Comparison of ENCODE assay signal across 9 cellular contexts in genomic region chr9:124357591-124358361, GRCh38. TPM values are rescaled to one million over a fixed set of nuclear protein-coding genes. Genes with fewer than 3 reads are reported as not detected.
A peak's percentile ranks its signal among the peaks of the same experiment; 100 is the strongest.
DNase-seq lines count a peak whose midpoint lies in the region; ATAC-seq and TF ChIP-seq lines count a peak whose summit lies in the region.
"Had no signal": no experiment of that assay in that cellular context is flagged by ENCODE, and none has a peak within 500 bp of the region (broad histone marks: within the 10 kb centered on the region; RNA-seq: fewer than 3 reads in every experiment).

No MANE protein-coding gene starts in this region.

- peaks cover 62% of the 10 kb centered on the region for H3K79me2 ChIP-seq in GM23338 (replicated peaks; ENCODE audit: insufficient read depth)

- DNase-seq in BJ (ENCODE audit: low read depth) (no peak), GM23338 (ENCODE audit: low spot score) (peak; percentile 66), WERI-Rb-1 (peak; percentile 87), immature natural killer cell (no peak), NCI-H345 treated with DMSO at 0.1 percent for 48 hours (lab: John Stamatoyannopoulos, UW; ENCODE audit: unreplicated experiment) (no peak), amygdala (lab: John Stamatoyannopoulos, UW) (no peak)
- no peak for DNase-seq in activated naive CD4-positive, alpha-beta T cell (lab: John Stamatoyannopoulos, UW)

- H3K27ac Mint-ChIP-seq in GM23338 (no peak overlapping the region), immature natural killer cell (peak overlapping the region in 5 of 6 donors; percentile 26 to 67 (median 47))
- H3K27ac Mint-ChIP-seq: activated T-helper 1 cell treated with anti-CD3 and anti-CD28 coated beads, Interleukin-12 subunit alpha, Interleukin-12 subunit beta, Interleukin-2, Interleukin-4 antibody, amounts not matched to agents 30 ng/mL and 10 ng/mL and 1 ng/mL, durations not matched to agents 14 hours and 24 hours and 36 hours had no signal

- H3K4me1 Mint-ChIP-seq in GM23338 (peaks cover 16% of the 10 kb centered on the region), immature natural killer cell (peaks cover 41 to 57% of the 10 kb centered on the region in 2 donors)

- H3K4me2 ChIP-seq in GM23338: no peak overlapping the region

- TF ChIP-seq CTCF in BJ (IDR thresholded peaks at IDR 0.05; ENCODE audit: insufficient read depth, low read depth, low read length) (peak; percentile 35), GM23338 (conservative IDR thresholded peaks at IDR 0.05; ENCODE audit: low read depth in 2 of 2) (peak; percentile 49 to 73), WERI-Rb-1 (IDR thresholded peaks at IDR 0.05; ENCODE audit: low read depth, low read length) (peak; percentile 69)

- H3K4me3 Mint-ChIP-seq in GM23338: no peak overlapping the region
- no peak overlapping the region for H3K4me3 Mint-ChIP-seq in immature natural killer cell
- H3K4me3 Mint-ChIP-seq: activated T-helper 1 cell treated with anti-CD3 and anti-CD28 coated beads, Interleukin-12 subunit alpha, Interleukin-12 subunit beta, Interleukin-2, Interleukin-4 antibody, amounts not matched to agents 30 ng/mL and 10 ng/mL and 1 ng/mL, durations not matched to agents 14 hours and 24 hours and 36 hours had no signal

- H3K27me3 ChIP-seq in BJ (ENCODE audit: control insufficient read depth, insufficient read depth, low read length) (no peaks in the 10 kb centered on the region), GM23338 (ENCODE audit: insufficient read depth) (no peaks in the 10 kb centered on the region), WERI-Rb-1 (ENCODE audit: insufficient read depth, low read depth, severe bottlenecking) (no peaks in the 10 kb centered on the region)

- H3K36me3 ChIP-seq in BJ (ENCODE audit: control insufficient read depth, insufficient read depth, low read length) (peaks cover 15% of the 10 kb centered on the region), GM23338 (ENCODE audit: insufficient read depth) (peaks cover 6% of the 10 kb centered on the region; the same call in 1 of the 2 replicates), WERI-Rb-1 (peaks cover 41% of the 10 kb centered on the region)

- peak; percentile 69 for ATAC-seq in GM23338
- ATAC-seq in GM21529 (IDR thresholded peaks at IDR 0.05; ENCODE audit: unreplicated experiment): no peak

- no peaks in the 10 kb centered on the region for H3K9me3 Mint-ChIP-seq in GM23338
- no peaks in the 10 kb centered on the region for H3K9me3 Mint-ChIP-seq in immature natural killer cell
- H3K9me3 Mint-ChIP-seq: activated T-helper 1 cell treated with anti-CD3 and anti-CD28 coated beads, Interleukin-12 subunit alpha, Interleukin-12 subunit beta, Interleukin-2, Interleukin-4 antibody, amounts not matched to agents 30 ng/mL and 10 ng/mL and 1 ng/mL, durations not matched to agents 14 hours and 24 hours and 36 hours had no signal

- H3K27me3 Mint-ChIP-seq in GM23338 (ENCODE audit: insufficient read depth, low read depth, poor library complexity) (peaks cover 18% of the 10 kb centered on the region), immature natural killer cell (ENCODE audit: low read depth in 3 of 3) (peaks cover 0 to 2% (median 1%) of the 10 kb centered on the region in 3 donors)

- H3K9me2 ChIP-seq in GM23338 (ENCODE audit: insufficient read depth): no peaks in the 10 kb centered on the region

- no peak overlapping the region for H3K4me3 ChIP-seq in BJ (ENCODE audit: low read depth, low read length)
- no peak overlapping the region for H3K4me3 ChIP-seq in GM23338
- no peak overlapping the region for H3K4me3 ChIP-seq in WERI-Rb-1 (ENCODE audit: low read depth, low read length)

- H2AFZ ChIP-seq in GM23338: no peak overlapping the region

- no peaks in the 10 kb centered on the region for H3K9me3 ChIP-seq in WERI-Rb-1 (ENCODE audit: severe bottlenecking)

- H3K4me1 ChIP-seq in GM23338 (ENCODE audit: insufficient read depth): no peaks in the 10 kb centered on the region

- CTCF ChIA-PET in BJ (lab: Yijun Ruan, JAX): interaction anchor here (0.5 to 2.7 kb wide), 3 partner anchors 8 to 846 kb away, joined by 3 to 7 read pairs (median 3); no protein-coding TSS in a partner anchor

- no peaks in the 10 kb centered on the region for H3F3A ChIP-seq in GM23338 (replicated peaks; ENCODE audit: low read depth)

- POLR2A ChIA-PET in BJ (lab: Charles Lee): no interaction called here

- H3K36me3 Mint-ChIP-seq in GM23338 (ENCODE audit: low read depth) (peaks cover 31% of the 10 kb centered on the region; the same call in 1 of the 3 replicates), immature natural killer cell (peaks cover 3 to 13% (median 5%) of the 10 kb centered on the region in 3 donors)

- H4K20me1 ChIP-seq in GM23338 (replicated peaks; ENCODE audit: insufficient read depth): peaks cover 37% of the 10 kb centered on the region

- H3K27ac ChIP-seq in GM23338 (ENCODE audit: low read depth) (no peak overlapping the region), WERI-Rb-1 (peak overlapping the region; percentile 79)

TF ChIP-seq in GM23338, 12 proteins besides CTCF, POLR2A, EP300 and RAD21 (continues in another document):
- TF ChIP-seq, protein P1, sequence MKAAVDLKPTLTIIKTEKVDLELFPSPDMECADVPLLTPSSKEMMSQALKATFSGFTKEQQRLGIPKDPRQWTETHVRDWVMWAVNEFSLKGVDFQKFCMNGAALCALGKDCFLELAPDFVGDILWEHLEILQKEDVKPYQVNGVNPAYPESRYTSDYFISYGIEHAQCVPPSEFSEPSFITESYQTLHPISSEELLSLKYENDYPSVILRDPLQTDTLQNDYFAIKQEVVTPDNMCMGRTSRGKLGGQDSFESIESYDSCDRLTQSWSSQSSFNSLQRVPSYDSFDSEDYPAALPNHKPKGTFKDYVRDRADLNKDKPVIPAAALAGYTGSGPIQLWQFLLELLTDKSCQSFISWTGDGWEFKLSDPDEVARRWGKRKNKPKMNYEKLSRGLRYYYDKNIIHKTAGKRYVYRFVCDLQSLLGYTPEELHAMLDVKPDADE (IDR thresholded peaks at IDR 0.05): no peak
- no peak for TF ChIP-seq STAT1 (IDR thresholded peaks at IDR 0.05; ENCODE audit: unreplicated experiment)
- peak; percentile 20; the same call in 1 of the 2 replicates for TF ChIP-seq ZNF462 (CRISPR knock-in tag; IDR thresholded peaks at IDR 0.05)
- no peak for TF ChIP-seq ZNF331 (CRISPR knock-in tag; IDR thresholded peaks at IDR 0.05; ENCODE audit: low read depth)

RNA-seq across cellular contexts. Expression of gene PSMB7, which starts 57.5 kb away (rescaled TPM):
- polyA plus RNA-seq in BJ (2011; rRNA removed) (325 and 357 TPM in 2 replicates), GM23338 (2016; fragmentation: Nextera tagmentation; extraction: Ambion mirVana) (238 and 268 TPM in 2 replicates), immature natural killer cell (100 to 1,000 TPM; 167 to 256 (median 186) TPM)
- polyA minus RNA-seq in BJ (2011; rRNA and poly(A)+ RNA removed): 95.6 and 125 TPM in 2 replicates
- total RNA-seq in GM23338 (2014; rRNA removed; shearing (Covaris generic)): 255 and 364 TPM in 2 replicates

Comparison
In these comparisons a context has a peak if more than half of its experiments do, and no peak if none do; other contexts are left out.
1. DNase-seq: peak in GM23338 (single experiment) and WERI-Rb-1 (single experiment); none in BJ (single experiment), immature natural killer cell (0 of 3), NCI-H345 treated with DMSO at 0.1 percent for 48 hours (single experiment), amygdala (0 of 56) and activated naive CD4-positive, alpha-beta T cell (0 of 4).
2. Peak in every context shown above with its lines, with median percentiles within 50 percentile points of each other: CTCF ChIP-seq.